3 cellular contexts compared by ENCODE assay signal in genomic region chr12:130748786-130749185, GRCh38. TPM values are rescaled to one million over a fixed set of nuclear protein-coding genes. Genes with fewer than 3 reads are reported as not detected.
"Had no signal": no experiment of that assay in that cellular context is flagged by ENCODE, and none has a peak within 500 bp of the region (broad histone marks: within the 10 kb centered on the region; RNA-seq: fewer than 3 reads in every experiment).

No MANE protein-coding gene starts in this region.

- H3K4me1 Mint-ChIP-seq: GM23338 had no signal

- H3K27ac Mint-ChIP-seq: GM23338, H9 had no signal

- H3K9me3 Mint-ChIP-seq: H9 had no signal

- H3K4me3 Mint-ChIP-seq: GM23338, H9 had no signal

RNA-seq across cellular contexts. Expression of gene RIMBP2, which starts 32.7 kb away (rescaled TPM):
- total RNA-seq: IMR-90 had no signal
- polyA plus RNA-seq: IMR-90 had no signal
